In genomic region chr20:52261792-52262191, GRCh38 we compare ENCODE assay signal across 29 cellular contexts.
"Had no signal": no experiment of that assay in that cellular context is flagged by ENCODE, and none has a peak within 500 bp of the region (broad histone marks: within the 10 kb centered on the region; RNA-seq: fewer than 3 reads in every experiment).

No MANE protein-coding gene starts in this region.

- H3K9ac ChIP-seq: neural progenitor cell, parathyroid adenoma had no signal

- H3K9me3 ChIP-seq: ovary, psoas muscle, right lobe of liver, sigmoid colon, stomach, suprapubic skin, testis, tibial artery, transverse colon, upper lobe of right lung, uterus had no signal

- H3K79me2 ChIP-seq: parathyroid adenoma had no signal

- H3K4me3 ChIP-seq: neural progenitor cell, ovary, psoas muscle, right lobe of liver, sigmoid colon, stomach, suprapubic skin, testis, tibial artery, transverse colon, upper lobe of right lung, uterus had no signal

- H2AFZ ChIP-seq: neural progenitor cell, parathyroid adenoma had no signal

- ATAC-seq: naive thymus-derived CD8-positive, alpha-beta T cell; natural killer cell treated with Interleukin-12 subunit alpha and Interleukin-12 subunit beta and Interleukin-15 and Interleukin-18, amount 100 ng/mL, for 72 hours; psoas muscle; right cardiac atrium; right lobe of liver; stimulated activated effector memory CD8-positive, alpha-beta T cell treated with anti-CD3 and anti-CD28 coated beads, Interleukin-12 subunit alpha, Interleukin-12 subunit beta, amount 100 ng/mL, for 72 hours; stimulated activated naive B cell treated with anti-CD40 and anti-IgM and Interleukin-4, amounts not matched to agents 10 μg/mL and 1 μg/mL and 100 μg/mL, for 72 hours; upper lobe of right lung had no signal

- H3K27ac ChIP-seq: neural progenitor cell, ovary, parathyroid adenoma, psoas muscle, right lobe of liver, sigmoid colon, stomach, suprapubic skin, testis, tibial artery, transverse colon, upper lobe of right lung, uterus had no signal

- H3K27ac Mint-ChIP-seq: naive thymus-derived CD8-positive, alpha-beta T cell; natural killer cell treated with Interleukin-12 subunit alpha and Interleukin-12 subunit beta and Interleukin-15 and Interleukin-18, amount 100 ng/mL, for 72 hours; neural progenitor cell; progenitor cell of endocrine pancreas; stimulated activated effector memory CD8-positive, alpha-beta T cell treated with anti-CD3 and anti-CD28 coated beads, Interleukin-12 subunit alpha, Interleukin-12 subunit beta, amount 100 ng/mL, for 72 hours; stimulated activated naive B cell treated with anti-CD40 and anti-IgM and Interleukin-4, amounts not matched to agents 10 μg/mL and 1 μg/mL and 100 μg/mL, for 72 hours; stimulated activated naive CD8-positive, alpha-beta T cell treated with anti-CD3 and anti-CD28 coated beads, Interleukin-15, Interleukin-2, amounts not matched to agents 100 ng/mL and 50 ng/mL, for 24 hours; type B pancreatic cell had no signal

- H3K4me1 ChIP-seq: neural progenitor cell, parathyroid adenoma, psoas muscle, right lobe of liver, sigmoid colon, stomach, suprapubic skin, testis, tibial artery, transverse colon, upper lobe of right lung, uterus had no signal

- H3K27me3 ChIP-seq: neural progenitor cell, ovary, right lobe of liver, sigmoid colon, testis, transverse colon, uterus had no signal

- FAIRE-seq: small intestine had no signal

- H3K36me3 Mint-ChIP-seq: natural killer cell treated with Interleukin-12 subunit alpha and Interleukin-12 subunit beta and Interleukin-15 and Interleukin-18, amount 100 ng/mL, for 72 hours; neural progenitor cell; stimulated activated effector memory CD8-positive, alpha-beta T cell treated with anti-CD3 and anti-CD28 coated beads, Interleukin-12 subunit alpha, Interleukin-12 subunit beta, amount 100 ng/mL, for 72 hours; stimulated activated naive B cell treated with anti-CD40 and anti-IgM and Interleukin-4, amounts not matched to agents 10 μg/mL and 1 μg/mL and 100 μg/mL, for 72 hours; type B pancreatic cell had no signal

- H3K36me3 ChIP-seq: neural progenitor cell, ovary, right lobe of liver, sigmoid colon, stomach, suprapubic skin, tibial artery, transverse colon, upper lobe of right lung, uterus had no signal

- H3K4me1 Mint-ChIP-seq: stimulated activated effector memory CD8-positive, alpha-beta T cell treated with anti-CD3 and anti-CD28 coated beads, Interleukin-12 subunit alpha, Interleukin-12 subunit beta, amount 100 ng/mL, for 72 hours; stimulated activated naive B cell treated with anti-CD40 and anti-IgM and Interleukin-4, amounts not matched to agents 10 μg/mL and 1 μg/mL and 100 μg/mL, for 72 hours had no signal

- H3K4me2 ChIP-seq: neural progenitor cell had no signal

- H3K9me3 Mint-ChIP-seq: natural killer cell treated with Interleukin-12 subunit alpha and Interleukin-12 subunit beta and Interleukin-15 and Interleukin-18, amount 100 ng/mL, for 72 hours; stimulated activated effector memory CD8-positive, alpha-beta T cell treated with anti-CD3 and anti-CD28 coated beads, Interleukin-12 subunit alpha, Interleukin-12 subunit beta, amount 100 ng/mL, for 72 hours had no signal

- H3K4me3 Mint-ChIP-seq: naive thymus-derived CD8-positive, alpha-beta T cell; natural killer cell treated with Interleukin-12 subunit alpha and Interleukin-12 subunit beta and Interleukin-15 and Interleukin-18, amount 100 ng/mL, for 72 hours; neural progenitor cell; stimulated activated effector memory CD8-positive, alpha-beta T cell treated with anti-CD3 and anti-CD28 coated beads, Interleukin-12 subunit alpha, Interleukin-12 subunit beta, amount 100 ng/mL, for 72 hours; stimulated activated naive B cell treated with anti-CD40 and anti-IgM and Interleukin-4, amounts not matched to agents 10 μg/mL and 1 μg/mL and 100 μg/mL, for 72 hours; stimulated activated naive CD8-positive, alpha-beta T cell treated with anti-CD3 and anti-CD28 coated beads, Interleukin-15, Interleukin-2, amounts not matched to agents 100 ng/mL and 50 ng/mL, for 24 hours; type B pancreatic cell had no signal

- DNase-seq: naive thymus-derived CD8-positive, alpha-beta T cell; occipital lobe; ovary; posterior cingulate gyrus; psoas muscle; right cardiac atrium; right lobe of liver; sigmoid colon; small intestine; stimulated activated CD4-positive, alpha-beta T cell treated with anti-CD3 and anti-CD28 coated beads, Interleukin-15, amount 100 ng/mL, for 24 hours; stimulated activated CD4-positive, alpha-beta T cell treated with anti-CD3 and anti-CD28 coated beads, Interleukin-2, amount 100 ng/mL, for 24 hours; stimulated activated CD4-positive, alpha-beta T cell treated with anti-CD3 and anti-CD28 coated beads, Interleukin-2, amount 100 ng/mL, for 48 hours; stimulated activated CD4-positive, alpha-beta T cell treated with anti-CD3 and anti-CD28 coated beads, Interleukin-4, amount 100 ng/mL, for 24 hours; stimulated activated naive B cell treated with anti-CD40 and anti-IgM and Interleukin-4, amounts not matched to agents 10 μg/mL and 1 μg/mL and 100 μg/mL, for 72 hours; stimulated activated naive CD4-positive, alpha-beta T cell treated with Interleukin-2 at 50 U/mL for 16 hours; stomach; testis; tibial artery; transverse colon; upper lobe of right lung; uterus had no signal
